In genomic region chr4:108060686-108061321, GRCh38 we compare ENCODE assay signal across 14 cellular contexts.
A peak's percentile ranks its signal among the peaks of the same experiment; 100 is the strongest.
DNase-seq lines count a peak whose midpoint lies in the region; ATAC-seq and TF ChIP-seq lines count a peak whose summit lies in the region.
"Had no signal": no experiment of that assay in that cellular context is flagged by ENCODE, and none has a peak within 500 bp of the region (broad histone marks: within the 10 kb centered on the region; RNA-seq: fewer than 3 reads in every experiment).

No MANE protein-coding gene starts in this region.

- no peaks in the 10 kb centered on the region for H3K27me3 Mint-ChIP-seq in CD4-positive, alpha-beta T cell
- H3K27me3 Mint-ChIP-seq in activated T-helper 2 cell treated with anti-CD3 and anti-CD28 coated beads, Interferon-gamma antibody, Interleukin-2, Interleukin-4, amounts not matched to agents 10 μg/mL and 5 μg/mL and 100 μg/mL, durations not matched to agents 14 hours and 24 hours and 36 hours (ENCODE audit: low read depth) = no peaks in the 10 kb centered on the region

- intact Hi-C loops in CD4-positive, alpha-beta T cell (cut with DNase I, micrococcal nuclease) = loop anchor here in 1 of 2 experiments (1.0 kb wide), 1 partner anchor 511 kb away; no protein-coding TSS in a partner anchor
- intact Hi-C loops in activated T-helper 2 cell treated with anti-CD3 and anti-CD28 coated beads, Interferon-gamma antibody, Interleukin-2, Interleukin-4, amounts not matched to agents 10 μg/mL and 5 μg/mL and 100 μg/mL, durations not matched to agents 14 hours and 24 hours and 36 hours (cut with micrococcal nuclease) = no loop called here
- intact Hi-C loops in cardiac septum (cut with DNase I) = no loop called here

- H3K27ac ChIP-seq in CD4-positive, alpha-beta T cell (ENCODE audit: low read depth, low read length) = peak overlapping the region; percentile 38
- H3K27ac ChIP-seq: left lung, skin epidermis, thyroid gland had no signal

- no peaks in the 10 kb centered on the region for H3K9me3 Mint-ChIP-seq in CD4-positive, alpha-beta T cell
- H3K9me3 Mint-ChIP-seq in activated T-helper 2 cell treated with anti-CD3 and anti-CD28 coated beads, Interferon-gamma antibody, Interleukin-2, Interleukin-4, amounts not matched to agents 10 μg/mL and 5 μg/mL and 100 μg/mL, durations not matched to agents 14 hours and 24 hours and 36 hours = no peaks in the 10 kb centered on the region

- H3K36me3 Mint-ChIP-seq in CD4-positive, alpha-beta T cell (ENCODE audit: low read depth) = peaks cover 93% of the 10 kb centered on the region
- H3K36me3 Mint-ChIP-seq in activated T-helper 2 cell treated with anti-CD3 and anti-CD28 coated beads, Interferon-gamma antibody, Interleukin-2, Interleukin-4, amounts not matched to agents 10 μg/mL and 5 μg/mL and 100 μg/mL, durations not matched to agents 14 hours and 24 hours and 36 hours (ENCODE audit: low read depth) = peaks cover 44% of the 10 kb centered on the region

- H3K4me1 Mint-ChIP-seq in CD4-positive, alpha-beta T cell (ENCODE audit: low read depth) = peaks cover 90% of the 10 kb centered on the region
- peaks cover 10% of the 10 kb centered on the region for H3K4me1 Mint-ChIP-seq in activated T-helper 2 cell treated with anti-CD3 and anti-CD28 coated beads, Interferon-gamma antibody, Interleukin-2, Interleukin-4, amounts not matched to agents 10 μg/mL and 5 μg/mL and 100 μg/mL, durations not matched to agents 14 hours and 24 hours and 36 hours (ENCODE audit: low read depth)
- H3K4me1 Mint-ChIP-seq: B cell had no signal

- no peak for DNase-seq in CD4-positive, alpha-beta T cell
- DNase-seq in H4 (ENCODE audit: low spot score) (peak; percentile 63), kidney tubule cell (ENCODE audit: low spot score) (peak; percentile 17), C1 segment of cervical spinal cord (lab: John Stamatoyannopoulos, UW) (no peak), cardiac septum (ENCODE audit: low spot score) (no peak)
- no peak for DNase-seq in activated T-helper 2 cell treated with anti-CD3 and anti-CD28 coated beads, Interferon-gamma antibody, Interleukin-2, Interleukin-4, amounts not matched to agents 10 μg/mL and 5 μg/mL and 100 μg/mL, durations not matched to agents 14 hours and 24 hours and 36 hours (ENCODE audit: low spot score)
- DNase-seq: left lung, NCI-H187 treated with DMSO at 0.1 percent for 48 hours, NCI-H446 had no signal

- no peak for ATAC-seq in CD4-positive, alpha-beta T cell (ENCODE audit: poor library complexity)
- ATAC-seq in GM21447 (IDR thresholded peaks at IDR 0.05; ENCODE audit: unreplicated experiment) (no peak), HG03378 (IDR thresholded peaks at IDR 0.05; ENCODE audit: unreplicated experiment) (no peak)

- no peaks in the 10 kb centered on the region for H3K27me3 ChIP-seq in CD4-positive, alpha-beta T cell (ENCODE audit: control insufficient read depth, insufficient read depth, low read length)
- H3K27me3 ChIP-seq: left lung, thyroid gland had no signal

- peak overlapping the region; percentile 93 for H3K27ac Mint-ChIP-seq in CD4-positive, alpha-beta T cell
- peak overlapping the region; percentile 19 for H3K27ac Mint-ChIP-seq in activated T-helper 2 cell treated with anti-CD3 and anti-CD28 coated beads, Interferon-gamma antibody, Interleukin-2, Interleukin-4, amounts not matched to agents 10 μg/mL and 5 μg/mL and 100 μg/mL, durations not matched to agents 14 hours and 24 hours and 36 hours
- H3K27ac Mint-ChIP-seq: B cell had no signal

- H3K4me3 Mint-ChIP-seq in CD4-positive, alpha-beta T cell = no peak overlapping the region
- no peak overlapping the region for H3K4me3 Mint-ChIP-seq in activated T-helper 2 cell treated with anti-CD3 and anti-CD28 coated beads, Interferon-gamma antibody, Interleukin-2, Interleukin-4, amounts not matched to agents 10 μg/mL and 5 μg/mL and 100 μg/mL, durations not matched to agents 14 hours and 24 hours and 36 hours (ENCODE audit: low read depth)
- H3K4me3 Mint-ChIP-seq: B cell had no signal

- POLR2A ChIA-PET in CD4-positive, alpha-beta T cell (lab: Charles Lee) = interaction anchor here (0.7 to 4.3 kb wide), 12 partner anchors 12 to 512 kb away, joined by 3 to 27 read pairs (median 4); no protein-coding TSS in a partner anchor

- H3K9me3 ChIP-seq in CD4-positive, alpha-beta T cell (ENCODE audit: control insufficient read depth, low read length) = no peaks in the 10 kb centered on the region
- H3K9me3 ChIP-seq: left lung, thyroid gland had no signal

- CTCF ChIA-PET in CD4-positive, alpha-beta T cell (lab: Charles Lee) = interaction anchor here (1.1 to 4.4 kb wide), 5 partner anchors 17 to 512 kb away, joined by 4 to 26 read pairs (median 8); no protein-coding TSS in a partner anchor

- TF ChIP-seq CTCF in CD4-positive, alpha-beta T cell (IDR thresholded peaks at IDR 0.05) = no peak

Comparison
In these comparisons a context has a peak if more than half of its experiments do, and no peak if none do; other contexts are left out.
1. DNase-seq: peak in H4 (single experiment) and kidney tubule cell (single experiment); none in CD4-positive, alpha-beta T cell (0 of 10), activated T-helper 2 cell treated with anti-CD3 and anti-CD28 coated beads, Interferon-gamma antibody, Interleukin-2, Interleukin-4, amounts not matched to agents 10 μg/mL and 5 μg/mL and 100 μg/mL, durations not matched to agents 14 hours and 24 hours and 36 hours (single experiment), C1 segment of cervical spinal cord (0 of 14) and cardiac septum (single experiment).